In genomic region chr6:90192857-90193256, GRCh38 we compare ENCODE assay signal across 24 cellular contexts.
DNase-seq lines count a peak whose midpoint lies in the region; ATAC-seq and TF ChIP-seq lines count a peak whose summit lies in the region.
"Had no signal": no experiment of that assay in that cellular context is flagged by ENCODE, and none has a peak within 500 bp of the region (broad histone marks: within the 10 kb centered on the region; RNA-seq: fewer than 3 reads in every experiment).

No MANE protein-coding gene starts in this region.

- no peaks in the 10 kb centered on the region for H4K20me1 ChIP-seq in PC-9 (ENCODE audit: insufficient read depth)

- CTCF ChIA-PET in activated CD8-positive, alpha-beta T cell treated with anti-CD3 and anti-CD28 coated beads for 36 hours (lab: Charles Lee) = interaction anchor here (1.0 to 2.0 kb wide), 2 partner anchors 9 to 15 kb away, joined by 3 to 4 read pairs; no protein-coding TSS in a partner anchor
- CTCF ChIA-PET in naive thymus-derived CD4-positive, alpha-beta T cell (lab: Charles Lee) = no interaction called here
- CTCF ChIA-PET in PC-9 (lab: Charles Lee) = no interaction called here

- no peaks in the 10 kb centered on the region for H3K27me3 ChIP-seq in naive thymus-derived CD4-positive, alpha-beta T cell (ENCODE audit: control insufficient read depth in 2 of 2, insufficient read depth in 2 of 2, low read length in 2 of 2)
- H3K27me3 ChIP-seq in PC-9 (ENCODE audit: insufficient read depth, low read depth) = no peaks in the 10 kb centered on the region
- H3K27me3 ChIP-seq: BLaER1 treated with 17β-estradiol and CSF1 and Interleukin-3, amounts not matched to agents 10 nM and 100 nM; heart right ventricle; pancreas had no signal

- TF ChIP-seq CTCF in activated CD8-positive, alpha-beta T cell treated with anti-CD3 and anti-CD28 coated beads for 36 hours (IDR thresholded peaks at IDR 0.05) = no peak
- TF ChIP-seq CTCF in PC-9 (conservative IDR thresholded peaks at IDR 0.05) = no peak

- ATAC-seq in activated CD8-positive, alpha-beta T cell treated with anti-CD3 and anti-CD28 coated beads for 36 hours = peak; percentile 22
- ATAC-seq in naive thymus-derived CD4-positive, alpha-beta T cell = peak; percentile 63
- ATAC-seq in Right ventricle myocardium superior (ENCODE audit: poor library complexity) = no peak
- ATAC-seq: heart right ventricle, left lobe of liver, pancreas, right cardiac atrium had no signal

- peaks cover 0 to 5% (median 0%) of the 10 kb centered on the region in 3 experiments for H3K9me3 ChIP-seq in naive thymus-derived CD4-positive, alpha-beta T cell (ENCODE audit: control insufficient read depth in 2 of 3, low read length in 3 of 3)
- H3K9me3 ChIP-seq in PC-9 (ENCODE audit: insufficient read depth, low read depth) = no peaks in the 10 kb centered on the region
- H3K9me3 ChIP-seq: heart right ventricle, pancreas had no signal

- H3K27ac ChIP-seq in naive thymus-derived CD4-positive, alpha-beta T cell (ENCODE audit: low read depth, low read length) = peak overlapping the region; percentile 63
- no peak overlapping the region for H3K27ac ChIP-seq in PC-9
- H3K27ac ChIP-seq: BLaER1 treated with 17β-estradiol and CSF1 and Interleukin-3, amounts not matched to agents 10 nM and 100 nM; heart right ventricle; pancreas had no signal

- H2AFZ ChIP-seq in PC-9 = no peak overlapping the region

- H3K27me3 Mint-ChIP-seq in activated T-cell treated with anti-CD3 and anti-CD28 coated beads, Interleukin-2, amount 50 U/mL, for 24 hours = no peaks in the 10 kb centered on the region
- no peaks in the 10 kb centered on the region for H3K27me3 Mint-ChIP-seq in IgD-negative memory B cell
- H3K27me3 Mint-ChIP-seq in activated CD8-positive, alpha-beta T cell treated with anti-CD3 and anti-CD28 coated beads for 36 hours = no peaks in the 10 kb centered on the region
- H3K27me3 Mint-ChIP-seq in naive thymus-derived CD4-positive, alpha-beta T cell = no peaks in the 10 kb centered on the region

- BruUV-seq in PC-9 (replicated peaks; lab: Mats Ljungman, UMichigan) = no TSS peak

- H3K4me3 Mint-ChIP-seq in activated T-cell treated with anti-CD3 and anti-CD28 coated beads, Interleukin-2, amount 50 U/mL, for 24 hours = peak overlapping the region; percentile 19
- H3K4me3 Mint-ChIP-seq in IgD-negative memory B cell = no peak overlapping the region
- peak overlapping the region; percentile 62 for H3K4me3 Mint-ChIP-seq in activated CD8-positive, alpha-beta T cell treated with anti-CD3 and anti-CD28 coated beads for 36 hours
- H3K4me3 Mint-ChIP-seq in naive thymus-derived CD4-positive, alpha-beta T cell = peak overlapping the region; percentile 48 to 84 (median 70)
- H3K4me3 Mint-ChIP-seq: mesothelial cell of epicardium, nephron had no signal

- peak overlapping the region; percentile 92 for H3K27ac Mint-ChIP-seq in activated T-cell treated with anti-CD3 and anti-CD28 coated beads, Interleukin-2, amount 50 U/mL, for 24 hours
- peak overlapping the region; percentile 46 to 58 (median 56) for H3K27ac Mint-ChIP-seq in IgD-negative memory B cell
- H3K27ac Mint-ChIP-seq in activated CD8-positive, alpha-beta T cell treated with anti-CD3 and anti-CD28 coated beads for 36 hours = peak overlapping the region; percentile 86
- peak overlapping the region; percentile 74 to 98 (median 90) for H3K27ac Mint-ChIP-seq in naive thymus-derived CD4-positive, alpha-beta T cell
- H3K27ac Mint-ChIP-seq: nephron had no signal

- no peaks in the 10 kb centered on the region for H3K9me2 ChIP-seq in PC-9 (ENCODE audit: insufficient read depth)

- H3K4me2 ChIP-seq in PC-9 = no peak overlapping the region
- H3K4me2 ChIP-seq: BLaER1 treated with 17β-estradiol and CSF1 and Interleukin-3, amounts not matched to agents 10 nM and 100 nM had no signal

- intact Hi-C loops in activated CD8-positive, alpha-beta T cell treated with anti-CD3 and anti-CD28 coated beads for 36 hours (cut with micrococcal nuclease) = loop anchor here (5.0 kb wide), 1 partner anchor 111 kb away; no protein-coding TSS in a partner anchor
- intact Hi-C loops in naive thymus-derived CD4-positive, alpha-beta T cell (cut with micrococcal nuclease) = loop anchor here (1.0 kb wide), 2 partner anchors 9 to 81 kb away; no protein-coding TSS in a partner anchor
- intact Hi-C loops in PC-9 (cut with micrococcal nuclease; ENCODE audit: unreplicated experiment) (no loop called here), Right ventricle myocardium superior (cut with DNase I) (no loop called here)

- H3K4me3 ChIP-seq in naive thymus-derived CD4-positive, alpha-beta T cell (ENCODE audit: low read length) = no peak overlapping the region
- no peak overlapping the region for H3K4me3 ChIP-seq in PC-9
- H3K4me3 ChIP-seq: BLaER1 treated with 17β-estradiol and CSF1 and Interleukin-3, amounts not matched to agents 10 nM and 100 nM; heart right ventricle; pancreas had no signal

- H3K4me1 Mint-ChIP-seq in activated T-cell treated with anti-CD3 and anti-CD28 coated beads, Interleukin-2, amount 50 U/mL, for 24 hours (ENCODE audit: low read depth) = peaks cover 93% of the 10 kb centered on the region
- peaks cover 29 to 52% (median 47%) of the 10 kb centered on the region in 3 donors for H3K4me1 Mint-ChIP-seq in IgD-negative memory B cell
- peaks cover 76% of the 10 kb centered on the region for H3K4me1 Mint-ChIP-seq in activated CD8-positive, alpha-beta T cell treated with anti-CD3 and anti-CD28 coated beads for 36 hours (ENCODE audit: low read depth)
- H3K4me1 Mint-ChIP-seq in naive thymus-derived CD4-positive, alpha-beta T cell = peaks cover 22 to 100% (median 90%) of the 10 kb centered on the region in 7 donors

- peaks cover 59% of the 10 kb centered on the region for H3K36me3 Mint-ChIP-seq in activated T-cell treated with anti-CD3 and anti-CD28 coated beads, Interleukin-2, amount 50 U/mL, for 24 hours (ENCODE audit: low read depth)
- H3K36me3 Mint-ChIP-seq in IgD-negative memory B cell = peaks cover 8% of the 10 kb centered on the region
- peaks cover 44% of the 10 kb centered on the region for H3K36me3 Mint-ChIP-seq in activated CD8-positive, alpha-beta T cell treated with anti-CD3 and anti-CD28 coated beads for 36 hours (ENCODE audit: low read depth)
- H3K36me3 Mint-ChIP-seq in naive thymus-derived CD4-positive, alpha-beta T cell = peaks cover 0 to 21% (median 13%) of the 10 kb centered on the region in 5 donors

- no peaks in the 10 kb centered on the region for H3K79me2 ChIP-seq in PC-9 (ENCODE audit: low read depth)

- no peak for DNase-seq in activated T-cell treated with anti-CD3 and anti-CD28 coated beads, Interleukin-2, amount 50 U/mL, for 24 hours
- DNase-seq in activated T-cell treated with anti-CD3 and anti-CD28 coated beads, Interleukin-2, amount 50 U/mL, for 1 hour = no peak
- DNase-seq in activated CD8-positive, alpha-beta T cell treated with anti-CD3 and anti-CD28 coated beads for 36 hours = peak; percentile 45
- peak in 3 of 9 donors; percentile 37 to 48 (median 45) for DNase-seq in naive thymus-derived CD4-positive, alpha-beta T cell
- DNase-seq in PC-9 (no peak), Right ventricle myocardium superior (no peak), DMS 273 treated with DMSO at 0.1 percent for 48 hours (lab: John Stamatoyannopoulos, UW) (no peak)
- DNase-seq: activated CD8-positive, alpha-beta memory T cell treated with anti-CD3 and anti-CD28 coated beads, Interleukin-2, amount 50 U/mL, for 48 hours; cerebellar nuclear complex; GOT3; heart right ventricle; KBM-7; MM.1S; NCI-H1436; NCI-H2171 treated with DMSO at 0.1 percent for 48 hours; NCI-H748 treated with DMSO at 0.1 percent for 48 hours; pancreas; right cardiac atrium; substantia nigra had no signal

- peaks cover 0 to 72% of the 10 kb centered on the region in 2 donors for H3K4me1 ChIP-seq in naive thymus-derived CD4-positive, alpha-beta T cell (ENCODE audit: control insufficient read depth in 2 of 2, insufficient read depth in 2 of 2, low read length in 2 of 2)
- H3K4me1 ChIP-seq in PC-9 (replicated peaks; ENCODE audit: insufficient read depth) = no peaks in the 10 kb centered on the region
- H3K4me1 ChIP-seq: pancreas had no signal

- POLR2A ChIA-PET in activated CD8-positive, alpha-beta T cell treated with anti-CD3 and anti-CD28 coated beads for 36 hours (lab: Charles Lee) = interaction anchor here (0.8 to 3.0 kb wide), 4 partner anchors 9 to 92 kb away, joined by 4 to 13 read pairs (median 4); no protein-coding TSS in a partner anchor
- POLR2A ChIA-PET in naive thymus-derived CD4-positive, alpha-beta T cell (lab: Charles Lee) = interaction anchor here (1.2 kb wide), 1 partner anchor 14 kb away, joined by 5 read pairs; no protein-coding TSS in a partner anchor
- POLR2A ChIA-PET in PC-9 (lab: Charles Lee; ENCODE audit: unreplicated experiment) = no interaction called here

- H3K36me3 ChIP-seq in naive thymus-derived CD4-positive, alpha-beta T cell (ENCODE audit: control insufficient read depth in 2 of 3, insufficient read depth in 3 of 3, low read length in 3 of 3) = peaks cover 0 to 5% (median 3%) of the 10 kb centered on the region in 3 experiments
- H3K36me3 ChIP-seq in PC-9 (ENCODE audit: low read depth) = no peaks in the 10 kb centered on the region
- H3K36me3 ChIP-seq: heart right ventricle, pancreas had no signal

- peaks cover 7% of the 10 kb centered on the region for H3K9me3 Mint-ChIP-seq in activated T-cell treated with anti-CD3 and anti-CD28 coated beads, Interleukin-2, amount 50 U/mL, for 24 hours
- peaks cover 0 to 2% (median 0%) of the 10 kb centered on the region in 3 donors for H3K9me3 Mint-ChIP-seq in IgD-negative memory B cell
- H3K9me3 Mint-ChIP-seq in activated CD8-positive, alpha-beta T cell treated with anti-CD3 and anti-CD28 coated beads for 36 hours = no peaks in the 10 kb centered on the region
- H3K9me3 Mint-ChIP-seq in naive thymus-derived CD4-positive, alpha-beta T cell = peaks cover 0 to 6% (median 0%) of the 10 kb centered on the region in 11 donors

- no peaks in the 10 kb centered on the region for H3F3A ChIP-seq in PC-9 (ENCODE audit: insufficient read depth, low read depth)

Comparison
In these comparisons a context has a peak if more than half of its experiments do, and no peak if none do; other contexts are left out.
1. H3K4me3 Mint-ChIP-seq: peak in activated T-cell treated with anti-CD3 and anti-CD28 coated beads, Interleukin-2, amount 50 U/mL, for 24 hours (single experiment), activated CD8-positive, alpha-beta T cell treated with anti-CD3 and anti-CD28 coated beads for 36 hours (single experiment) and naive thymus-derived CD4-positive, alpha-beta T cell (10 of 10); none in IgD-negative memory B cell (0 of 4).
2. intact Hi-C loops: an anchor here in activated CD8-positive, alpha-beta T cell treated with anti-CD3 and anti-CD28 coated beads for 36 hours (5.0 kb wide) and naive thymus-derived CD4-positive, alpha-beta T cell (1.0 kb wide); none called in PC-9 and Right ventricle myocardium superior.
3. Peak in every context shown above with its lines, with median percentiles within 50 percentile points of each other: H3K27ac Mint-ChIP-seq.